23 cellular contexts compared by ENCODE assay signal in the genomic region with DNA sequence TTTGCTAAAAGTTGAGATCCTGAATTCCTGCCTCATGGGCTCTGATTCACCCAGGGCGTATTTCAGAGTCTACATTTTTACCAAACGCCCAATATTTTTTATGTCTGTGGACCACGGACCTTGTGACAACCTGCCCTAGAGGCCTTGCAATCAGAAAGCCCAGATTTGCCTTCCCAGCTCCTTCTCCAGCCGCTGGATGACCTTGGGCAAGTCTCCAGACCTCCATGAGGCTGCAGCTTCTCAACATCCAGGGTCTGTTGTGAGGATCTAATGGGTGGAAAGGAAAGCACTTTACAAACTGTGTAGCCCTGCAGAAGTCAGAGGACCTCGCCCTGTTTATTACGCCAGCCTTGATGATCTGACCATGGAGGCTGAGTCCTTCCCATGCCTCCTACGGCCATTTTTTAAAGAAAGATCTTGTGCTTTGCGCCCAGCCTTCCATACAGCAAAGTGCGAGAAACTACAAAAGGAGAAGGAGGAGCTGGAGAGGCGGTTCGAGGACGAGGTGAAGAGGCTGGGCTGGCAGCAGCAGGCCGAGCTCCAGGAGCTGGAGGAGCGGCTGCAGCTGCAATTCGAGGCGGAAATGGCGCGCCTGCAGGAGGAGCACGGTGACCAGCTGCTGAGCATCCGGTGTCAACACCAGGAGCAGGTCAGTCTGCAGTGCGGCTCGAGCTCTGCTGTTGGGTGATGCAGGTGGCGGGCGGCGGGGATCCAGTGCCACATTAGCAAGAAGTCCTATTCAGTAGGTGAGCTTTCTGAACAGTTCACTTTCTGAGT.
DNase-seq lines count a peak whose midpoint lies in the region; ATAC-seq lines count a peak whose summit lies in the region.
"Had no signal": no experiment of that assay in that cellular context is flagged by ENCODE, and none has a peak within 500 bp of the region (broad histone marks: within the 10 kb centered on the region; RNA-seq: fewer than 3 reads in every experiment).

No MANE protein-coding gene starts in this region.

- ATAC-seq in GM21515 (IDR thresholded peaks at IDR 0.05; ENCODE audit: unreplicated experiment) (no peak), HG03025 (IDR thresholded peaks at IDR 0.05; ENCODE audit: low FRiP score, unreplicated experiment) (no peak)
- ATAC-seq: activated T-helper 17 cell treated with anti-CD3 and anti-CD28 coated beads, Interleukin-2, amount 50 U/mL, for 72 hours had no signal

- H3K27me3 ChIP-seq in Karpas-422 (ENCODE audit: low read length) (no peaks in the 10 kb centered on the region), neuronal stem cell (ENCODE audit: control insufficient read depth in 3 of 3, insufficient read depth in 3 of 3, low read depth in 1 of 3, low read length in 3 of 3) (peaks cover 0 to 12% (median 0%) of the 10 kb centered on the region in 3 experiments)
- H3K27me3 ChIP-seq: cardiac muscle cell, transverse colon had no signal

- H3K9me2 ChIP-seq in Karpas-422 (replicated peaks; ENCODE audit: insufficient read depth, low read length): no peaks in the 10 kb centered on the region

- H3K79me2 ChIP-seq in Karpas-422 (ENCODE audit: low read length): no peaks in the 10 kb centered on the region

- no peaks in the 10 kb centered on the region for H4K20me1 ChIP-seq in Karpas-422 (ENCODE audit: insufficient read depth, low read depth, low read length)

- H2AK5ac ChIP-seq in neuronal stem cell (ENCODE audit: low read depth, low read length): no peak overlapping the region

- no peak overlapping the region for H3K27ac ChIP-seq in Karpas-422 (ENCODE audit: low read length)
- H3K27ac ChIP-seq in neuronal stem cell (replicated peaks; ENCODE audit: low read length): no peak overlapping the region
- H3K27ac ChIP-seq: cardiac muscle cell, PC-9, transverse colon had no signal

- DNase-seq in NCI-H2029 (lab: John Stamatoyannopoulos, UW): peak; percentile 71
- DNase-seq in NCI-H2029 treated with DMSO at 0.1 percent for 48 hours (lab: John Stamatoyannopoulos, UW): no peak
- no peak for DNase-seq in Karpas-422
- DNase-seq in SHP77 (lab: John Stamatoyannopoulos, UW): peak; percentile 70 to 84
- DNase-seq in neuronal stem cell (ENCODE audit: low spot score): no peak
- DNase-seq in GM03348 (ENCODE audit: low spot score): no peak
- DNase-seq: 8988T; activated CD4-positive, alpha-beta T cell treated with anti-CD3 and anti-CD28 coated beads, Interleukin-2, amount 50 U/mL, for 48 hours; activated CD8-positive, alpha-beta memory T cell treated with anti-CD3 and anti-CD28 coated beads, Interleukin-2, amount 50 U/mL, for 4 hours; CD4-positive, alpha-beta T cell; cortex of kidney; DMS79; NCI-H1105 treated with DMSO at 0.1 percent for 48 hours; NCI-H345; PC-9; SIG-M5; transverse colon had no signal

- H3K4me2 ChIP-seq in Karpas-422 (ENCODE audit: low read depth, low read length, poor library complexity, severe bottlenecking) (peak overlapping the region; percentile 54), neuronal stem cell (ENCODE audit: insufficient read depth, low read length, poor library complexity, severe bottlenecking) (no peak overlapping the region)
- H3K4me2 ChIP-seq: PC-9 had no signal

- H2BK5ac ChIP-seq in neuronal stem cell (ENCODE audit: low read length): no peak overlapping the region

- H3K23ac ChIP-seq in neuronal stem cell (ENCODE audit: low read depth, low read length, poor library complexity): no peak overlapping the region

- H4K8ac ChIP-seq in neuronal stem cell (ENCODE audit: low read depth, low read length): no peak overlapping the region

- H3K18ac ChIP-seq in neuronal stem cell (ENCODE audit: low read length): peak overlapping the region; percentile 62

- H3K36me3 ChIP-seq in Karpas-422 (ENCODE audit: insufficient read depth, low read length): no peaks in the 10 kb centered on the region
- no peaks in the 10 kb centered on the region for H3K36me3 ChIP-seq in neuronal stem cell (replicated peaks in 1 of 2; ENCODE audit: control insufficient read depth in 2 of 2, insufficient read depth in 2 of 2, low read length in 2 of 2)
- H3K36me3 ChIP-seq: cardiac muscle cell, HAP-1, transverse colon had no signal

- H3K9me3 ChIP-seq in Karpas-422 (ENCODE audit: low read length) (no peaks in the 10 kb centered on the region), neuronal stem cell (replicated peaks in 1 of 2; ENCODE audit: control insufficient read depth in 2 of 2, insufficient read depth in 1 of 2, low read depth in 1 of 2, low read length in 2 of 2) (no peaks in the 10 kb centered on the region)
- H3K9me3 ChIP-seq: HAP-1, transverse colon had no signal

- peak overlapping the region; percentile 10 for H2BK15ac ChIP-seq in neuronal stem cell (ENCODE audit: low read length)

- H2BK12ac ChIP-seq in neuronal stem cell (ENCODE audit: low read length): no peak overlapping the region

- H2AFZ ChIP-seq in Karpas-422 (ENCODE audit: low read length) (no peak overlapping the region), neuronal stem cell (ENCODE audit: low read length) (no peak overlapping the region)
- H2AFZ ChIP-seq: PC-9 had no signal

- H3K9ac ChIP-seq in Karpas-422 (ENCODE audit: low read length) (no peak overlapping the region), neuronal stem cell (ENCODE audit: low read depth, low read length, poor library complexity) (no peak overlapping the region)

- H3K4me1 ChIP-seq in Karpas-422 (ENCODE audit: low read length) (peaks cover 43% of the 10 kb centered on the region), neuronal stem cell (ENCODE audit: control insufficient read depth in 2 of 2, insufficient read depth in 1 of 2, low read depth in 1 of 2, low read length in 2 of 2) (peaks cover 12 to 13% of the 10 kb centered on the region in 2 donors)
- H3K4me1 ChIP-seq: HAP-1 had no signal

- no peaks in the 10 kb centered on the region for H3K79me1 ChIP-seq in neuronal stem cell (ENCODE audit: low read depth, low read length)

- H3K14ac ChIP-seq in neuronal stem cell (ENCODE audit: low read length): no peak overlapping the region

- H3K4me3 ChIP-seq in Karpas-422 (ENCODE audit: low read length) (no peak overlapping the region), neuronal stem cell (ENCODE audit: low read length in 2 of 2) (no peak overlapping the region)
- H3K4me3 ChIP-seq: cardiac muscle cell, HAP-1, lung, PC-9, transverse colon had no signal

- no CpG with 5 or more reads among the region's 25 CpGs for WGBS in neuronal stem cell (ENCODE audit: extremely low coverage in 2 of 2, insufficient read length in 2 of 2, insufficient replicate concordance in 1 of 2), 2 donors

- no peak overlapping the region for H4K91ac ChIP-seq in neuronal stem cell (ENCODE audit: low read depth, low read length, poor library complexity)

- H2BK120ac ChIP-seq in neuronal stem cell (ENCODE audit: low read depth, low read length): no peak overlapping the region

- no peak overlapping the region for H3K4ac ChIP-seq in neuronal stem cell (ENCODE audit: low read length)

Comparison
In these comparisons a context has a peak if more than half of its experiments do, and no peak if none do; other contexts are left out.
1. DNase-seq: peak in NCI-H2029 (single experiment) and SHP77 (2 of 2); none in NCI-H2029 treated with DMSO at 0.1 percent for 48 hours (single experiment), Karpas-422 (single experiment), neuronal stem cell (single experiment) and GM03348 (single experiment).